Comparison of ENCODE assay signal across 9 cellular contexts in the genomic region with DNA sequence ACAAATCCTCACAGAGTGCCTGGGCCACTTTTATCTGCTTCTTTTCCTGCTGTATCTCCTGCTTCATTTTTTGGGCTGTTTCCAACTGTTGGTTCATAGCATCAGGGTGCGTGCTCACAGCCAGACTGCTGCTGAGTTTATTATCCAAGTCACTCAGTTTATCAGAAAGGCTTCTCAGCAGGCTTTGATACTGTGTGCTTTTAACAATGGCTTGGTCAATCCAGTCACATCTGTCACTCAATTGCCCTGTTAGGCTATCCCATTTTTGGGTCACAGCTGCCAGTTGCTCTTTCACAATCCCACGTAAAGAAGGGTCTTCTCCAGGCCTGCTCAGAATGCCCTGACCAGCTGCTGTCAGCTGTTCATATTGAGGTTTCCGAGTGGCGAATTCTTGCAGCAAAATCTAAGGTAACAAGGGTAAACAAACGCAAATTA.
A peak's percentile ranks its signal among the peaks of the same experiment; 100 is the strongest.
DNase-seq lines count a peak whose midpoint lies in the region; ATAC-seq, FAIRE-seq and TF ChIP-seq lines count a peak whose summit lies in the region.
"Had no signal": no experiment of that assay in that cellular context is flagged by ENCODE, and none has a peak within 500 bp of the region (broad histone marks: within the 10 kb centered on the region; RNA-seq: fewer than 3 reads in every experiment).

No MANE protein-coding gene starts in this region.

- H3K4me3 ChIP-seq in astrocyte (ENCODE audit: insufficient read depth, low read depth, low read length) (no peak overlapping the region), hepatocyte (no peak overlapping the region), uterus (no peak overlapping the region)
- H3K4me3 ChIP-seq in CD4-positive, alpha-beta memory T cell (ENCODE audit: low read length in 2 of 2): no peak overlapping the region

- POLR2A ChIA-PET in CD4-positive, alpha-beta memory T cell (lab: Charles Lee; ENCODE audit: partially characterized antibody): no interaction called here

- peak; percentile 13 for DNase-seq in NCI-H2227 (lab: John Stamatoyannopoulos, UW; ENCODE audit: unreplicated experiment)
- DNase-seq in NCI-H2227 treated with DMSO at 0.1 percent for 48 hours (lab: John Stamatoyannopoulos, UW): no peak
- DNase-seq in astrocyte (ENCODE audit: low read depth): peak; percentile 45
- peak; percentile 40 for DNase-seq in hepatocyte (ENCODE audit: low spot score)
- DNase-seq in uterus: peak in 1 of 2 donors; percentile 41
- no peak for DNase-seq in NCI-H2107 (lab: John Stamatoyannopoulos, UW)
- no peak for DNase-seq in CD4-positive, alpha-beta memory T cell
- no peak for DNase-seq in left colon
- DNase-seq: GF-D8 had no signal

- H3K36me3 ChIP-seq in astrocyte (ENCODE audit: insufficient read depth, low read length) (peaks cover 53% of the 10 kb centered on the region), hepatocyte (replicated peaks; ENCODE audit: insufficient read depth, low read depth) (no peaks in the 10 kb centered on the region), uterus (no peaks in the 10 kb centered on the region)
- H3K36me3 ChIP-seq in CD4-positive, alpha-beta memory T cell (ENCODE audit: insufficient read depth, low read length): no peaks in the 10 kb centered on the region

- no peak for TF ChIP-seq POLR2A in uterus (IDR thresholded peaks at IDR 0.05)

- H3K79me2 ChIP-seq in astrocyte (ENCODE audit: insufficient read depth, low read length) (peaks cover 13% of the 10 kb centered on the region), hepatocyte (peaks cover 6% of the 10 kb centered on the region)

- H3K9me3 ChIP-seq in astrocyte (ENCODE audit: insufficient read depth, low read depth, low read length) (no peaks in the 10 kb centered on the region), hepatocyte (ENCODE audit: low read depth) (no peaks in the 10 kb centered on the region), uterus (no peaks in the 10 kb centered on the region)
- no peaks in the 10 kb centered on the region for H3K9me3 ChIP-seq in CD4-positive, alpha-beta memory T cell (ENCODE audit: control insufficient read depth in 1 of 2, low read length in 2 of 2)

- no peak overlapping the region for H3K9ac ChIP-seq in astrocyte (ENCODE audit: low read length)

- no peak overlapping the region for H3K4me2 ChIP-seq in astrocyte (ENCODE audit: low read length)
- no peak overlapping the region for H3K4me2 ChIP-seq in hepatocyte

- H4K20me1 ChIP-seq in astrocyte (ENCODE audit: insufficient read depth, low read length) (peaks cover 39% of the 10 kb centered on the region), hepatocyte (ENCODE audit: insufficient read depth, poor library complexity, severe bottlenecking) (no peaks in the 10 kb centered on the region)

- intact Hi-C loops in uterus (cut with DNase I; ENCODE audit: low total_unique reads) (no loop called here), left colon (cut with DNase I, micrococcal nuclease) (no loop called here)
- intact Hi-C loops in CD4-positive, alpha-beta memory T cell (cut with micrococcal nuclease): no loop called here

- no peak overlapping the region for H3K4me3 Mint-ChIP-seq in astrocyte (ENCODE audit: unreplicated experiment)
- H3K4me3 Mint-ChIP-seq in CD4-positive, alpha-beta memory T cell: no peak overlapping the region

- H3K9me2 ChIP-seq in hepatocyte (replicated peaks; ENCODE audit: insufficient read depth): no peaks in the 10 kb centered on the region

- 62% methylated on average over 5 of the region's 5 CpGs for WGBS in hepatocyte (ENCODE audit: low lambda C conversion rate, missing lambda C conversion rate)

- H3K27me3 ChIP-seq in astrocyte (ENCODE audit: insufficient read depth, low read length) (no peaks in the 10 kb centered on the region), hepatocyte (no peaks in the 10 kb centered on the region), uterus (no peaks in the 10 kb centered on the region)
- H3K27me3 ChIP-seq in CD4-positive, alpha-beta memory T cell (ENCODE audit: insufficient read depth, low read length): no peaks in the 10 kb centered on the region

- H3K4me1 Mint-ChIP-seq in astrocyte (ENCODE audit: low read depth, unreplicated experiment): peaks cover 31% of the 10 kb centered on the region
- no peaks in the 10 kb centered on the region for H3K4me1 Mint-ChIP-seq in CD4-positive, alpha-beta memory T cell

- H3K36me3 Mint-ChIP-seq in astrocyte (ENCODE audit: low read depth, unreplicated experiment): peaks cover 14% of the 10 kb centered on the region
- H3K36me3 Mint-ChIP-seq in CD4-positive, alpha-beta memory T cell: no peaks in the 10 kb centered on the region

- H3K4me1 ChIP-seq in astrocyte (ENCODE audit: insufficient read depth, low read length) (peaks cover 16% of the 10 kb centered on the region), hepatocyte (ENCODE audit: insufficient read depth) (peaks cover 8% of the 10 kb centered on the region), uterus (peaks cover 0 to 5% of the 10 kb centered on the region in 2 donors)
- H3K4me1 ChIP-seq in CD4-positive, alpha-beta memory T cell (ENCODE audit: insufficient read depth, low read length): no peaks in the 10 kb centered on the region

- CTCF ChIA-PET in CD4-positive, alpha-beta memory T cell (lab: Charles Lee; ENCODE audit: partially characterized antibody): no interaction called here

- H3K27ac ChIP-seq in astrocyte (ENCODE audit: low read depth, low read length): peak overlapping the region; percentile 19
- peak overlapping the region; percentile 33 for H3K27ac ChIP-seq in hepatocyte
- peak overlapping the region; percentile 44 to 51 for H3K27ac ChIP-seq in uterus
- no peak overlapping the region for H3K27ac ChIP-seq in CD4-positive, alpha-beta memory T cell (ENCODE audit: low read depth, low read length)

- H3K27ac Mint-ChIP-seq in astrocyte (ENCODE audit: unreplicated experiment): peak overlapping the region; percentile 63
- no peak overlapping the region for H3K27ac Mint-ChIP-seq in CD4-positive, alpha-beta memory T cell

- no peaks in the 10 kb centered on the region for H3K27me3 Mint-ChIP-seq in astrocyte (ENCODE audit: low read depth, unreplicated experiment)
- peaks cover 2% of the 10 kb centered on the region in 2 donors for H3K27me3 Mint-ChIP-seq in CD4-positive, alpha-beta memory T cell

- TF ChIP-seq CTCF in astrocyte (IDR thresholded peaks at IDR 0.05; ENCODE audit: insufficient read depth, low read depth, low read length) (no peak), hepatocyte (IDR thresholded peaks at IDR 0.05; ENCODE audit: poor library complexity) (no peak), uterus (IDR thresholded peaks at IDR 0.05) (no peak)

- FAIRE-seq in astrocyte (lab: Jason Lieb, UNC): no peak

- no peak overlapping the region for H2AFZ ChIP-seq in astrocyte (ENCODE audit: low read depth, low read length)
- no peak overlapping the region for H2AFZ ChIP-seq in hepatocyte

- no peaks in the 10 kb centered on the region for H3K9me3 Mint-ChIP-seq in astrocyte (ENCODE audit: unreplicated experiment)
- H3K9me3 Mint-ChIP-seq in CD4-positive, alpha-beta memory T cell: no peaks in the 10 kb centered on the region

- ATAC-seq in left colon: no peak

Comparison
In these comparisons a context has a peak if more than half of its experiments do, and no peak if none do; other contexts are left out.
1. DNase-seq: peak in NCI-H2227 (single experiment), astrocyte (single experiment) and hepatocyte (single experiment); none in NCI-H2227 treated with DMSO at 0.1 percent for 48 hours (single experiment), NCI-H2107 (single experiment), CD4-positive, alpha-beta memory T cell (0 of 5) and left colon (0 of 2).